In the genomic region with DNA sequence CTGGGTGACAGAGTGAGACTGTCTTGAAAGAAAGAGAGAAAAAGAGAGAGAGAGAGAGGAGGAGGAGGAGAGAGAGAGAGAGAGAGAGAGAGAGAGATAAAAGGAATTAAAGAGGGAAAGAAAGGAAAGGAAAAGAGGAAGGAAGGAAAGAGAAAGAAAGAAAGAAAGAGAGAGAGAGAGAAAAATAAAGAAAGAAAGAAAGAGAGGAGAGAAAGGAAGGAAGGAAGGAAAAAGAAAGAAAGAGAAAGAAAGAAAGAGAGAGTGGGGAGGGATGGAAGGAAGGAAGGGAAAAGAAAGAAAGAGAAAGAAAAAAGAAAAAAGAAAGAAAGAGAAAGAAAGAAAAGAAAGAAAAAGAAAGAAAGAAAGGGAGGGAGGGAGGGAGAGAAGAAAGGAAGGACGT, we compare ENCODE assay signal across 22 cellular contexts. TPM values are rescaled to one million over a fixed set of nuclear protein-coding genes. Genes with fewer than 3 reads are reported as not detected.
"Had no signal": no experiment of that assay in that cellular context is flagged by ENCODE, and none has a peak within 500 bp of the region (broad histone marks: within the 10 kb centered on the region; RNA-seq: fewer than 3 reads in every experiment).

No MANE protein-coding gene starts in this region.

- H3K27ac Mint-ChIP-seq: nephron progenitor cell; stimulated activated naive CD8-positive, alpha-beta T cell treated with anti-CD3 and anti-CD28 coated beads, Interleukin-15, Interleukin-2, amounts not matched to agents 100 ng/mL and 50 ng/mL, for 24 hours; T-cell had no signal

- H3K9me3 Mint-ChIP-seq: nephron progenitor cell; stimulated activated naive CD8-positive, alpha-beta T cell treated with anti-CD3 and anti-CD28 coated beads, Interleukin-15, Interleukin-2, amounts not matched to agents 100 ng/mL and 50 ng/mL, for 24 hours; T-cell had no signal

- ATAC-seq: left ventricle myocardium superior had no signal

- H3K36me3 Mint-ChIP-seq: T-cell had no signal

- H3K4me3 ChIP-seq: skin epidermis had no signal

- H3K4me3 Mint-ChIP-seq: nephron progenitor cell; stimulated activated naive CD8-positive, alpha-beta T cell treated with anti-CD3 and anti-CD28 coated beads, Interleukin-15, Interleukin-2, amounts not matched to agents 100 ng/mL and 50 ng/mL, for 24 hours had no signal

- H3K27ac ChIP-seq: epithelial cell of prostate, skin epidermis had no signal

- DNase-seq: activated CD4-positive, alpha-beta T cell treated with anti-CD3 and anti-CD28 coated beads for 4 hours; activated gamma-delta T cell treated with Interleukin-2 at 50 U/mL for 16 hours; activated T-cell treated with anti-CD3 and anti-CD28 coated beads, Interleukin-2, amount 50 U/mL, for 1 hour; dermis blood vessel endothelial cell; foreskin melanocyte; kidney glomerular epithelial cell; left ventricle myocardium superior; mesenchymal stem cell; nephron progenitor cell; occipital lobe; stimulated activated CD4-positive, alpha-beta T cell treated with anti-CD3 and anti-CD28 coated beads, Interleukin-4, amount 100 ng/mL, for 24 hours had no signal

- H3K4me1 Mint-ChIP-seq: nephron progenitor cell had no signal

RNA-seq across cellular contexts. Expression of a gene that starts 29.8 kb away (rescaled TPM):
- total RNA-seq: astrocyte, bronchial epithelial cell, chondrocyte, dermis blood vessel endothelial cell, fibroblast of lung, occipital lobe, posterior vena cava, T-cell, temporal lobe, ureter had no signal
- polyA plus RNA-seq: fibroblast of lung had no signal
